Comparison of ENCODE assay signal across 1 cellular context in the genomic region with DNA sequence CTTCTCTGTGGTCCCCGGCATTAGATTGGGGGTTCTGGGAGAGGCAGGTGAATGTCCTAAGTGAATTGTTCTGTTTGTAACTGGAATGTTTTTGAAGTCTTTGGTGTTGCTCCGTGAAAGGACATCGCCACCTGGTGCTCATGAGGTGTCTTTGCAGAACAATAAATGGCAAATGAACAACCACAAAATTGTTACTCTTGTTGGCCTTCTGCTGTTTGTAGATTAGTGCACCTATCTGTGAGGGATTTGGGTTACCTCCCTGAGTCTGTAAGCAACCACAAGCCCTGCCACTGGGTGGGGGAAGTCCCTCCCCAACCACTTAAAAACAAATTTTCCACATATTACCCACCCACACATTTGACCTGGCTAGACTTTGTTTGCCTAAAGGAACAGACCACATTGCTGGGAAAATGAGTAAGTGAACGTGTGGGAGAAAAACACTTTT.
TF ChIP-seq lines count a peak whose summit lies in the region.

No MANE protein-coding gene starts in this region.

TF ChIP-seq in WTC11, 78 proteins besides CTCF, POLR2A, EP300 and RAD21:
- TF ChIP-seq, protein P1, sequence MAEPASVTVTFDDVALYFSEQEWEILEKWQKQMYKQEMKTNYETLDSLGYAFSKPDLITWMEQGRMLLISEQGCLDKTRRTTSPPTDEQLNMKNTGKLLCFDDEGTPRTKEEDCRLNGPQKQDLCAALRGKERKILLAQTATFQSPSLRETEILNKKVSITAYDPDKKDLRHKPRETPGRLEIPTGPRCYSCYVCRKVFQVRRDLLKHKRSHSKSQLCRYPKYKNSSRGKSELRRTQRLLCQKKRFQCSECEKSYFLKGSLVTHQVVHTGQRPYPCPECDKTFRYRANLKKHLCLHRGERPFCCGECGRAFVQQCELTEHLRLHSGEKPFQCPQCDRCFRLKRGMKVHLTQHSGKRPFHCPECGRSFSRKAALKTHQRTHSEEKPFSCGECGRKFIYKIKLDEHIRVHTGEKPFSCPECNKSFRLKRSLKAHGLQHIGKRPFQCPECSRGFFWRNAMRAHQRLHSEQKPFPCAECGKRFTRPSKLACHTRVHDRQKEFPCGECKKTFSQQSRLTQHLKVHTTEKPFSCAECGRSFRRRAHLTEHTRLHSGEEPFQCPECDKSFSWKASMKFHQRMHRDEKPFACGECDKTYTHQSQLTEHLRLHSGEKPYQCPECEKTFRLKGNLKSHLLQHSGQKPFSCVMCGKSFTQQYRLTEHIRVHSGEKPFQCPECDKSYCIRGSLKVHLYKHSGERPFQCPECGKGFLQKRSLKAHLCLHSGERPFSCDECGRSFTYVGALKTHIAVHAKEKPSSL (CRISPR knock-in tag; conservative IDR thresholded peaks at IDR 0.05): no peak
- TF ChIP-seq GTF2I (CRISPR knock-in tag; conservative IDR thresholded peaks at IDR 0.05) (no peak), NR1H2 (CRISPR knock-in tag; IDR thresholded peaks at IDR 0.05) (no peak)
TF ChIP-seq in WTC11: peak in this region for 0.
